8 cellular contexts compared by ENCODE assay signal in the genomic region with DNA sequence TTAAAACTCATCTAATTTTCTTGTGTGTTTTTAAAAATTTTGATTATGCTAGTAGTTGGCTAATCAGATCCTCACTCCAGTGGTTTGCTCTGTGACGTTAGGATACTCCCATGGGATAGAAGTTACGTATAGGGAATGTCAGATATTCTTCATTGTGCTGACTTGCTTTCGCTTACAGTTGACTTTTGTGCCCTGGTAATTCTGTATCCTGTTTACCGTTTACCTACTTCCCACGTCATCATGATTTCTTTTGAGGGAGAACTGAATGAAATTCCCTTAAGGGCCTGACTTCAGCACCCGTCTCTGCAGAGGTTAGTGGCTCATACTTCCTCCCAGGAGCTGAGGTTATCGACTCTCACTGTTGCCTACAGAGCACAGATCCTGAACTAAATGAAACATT. TPM values are rescaled to one million over a fixed set of nuclear protein-coding genes. Genes with fewer than 3 reads are reported as not detected.
A peak's percentile ranks its signal among the peaks of the same experiment; 100 is the strongest.
DNase-seq lines count a peak whose midpoint lies in the region; ATAC-seq and TF ChIP-seq lines count a peak whose summit lies in the region.

No MANE protein-coding gene starts in this region.

- ATAC-seq in T-cell (replicated peaks in 1 of 4): no peak
- ATAC-seq in GM18519 (IDR thresholded peaks at IDR 0.05; ENCODE audit: low FRiP score, unreplicated experiment): no peak

- no peak for TF ChIP-seq CTCF in foreskin fibroblast (IDR thresholded peaks at IDR 0.05; ENCODE audit: low read depth, low read length)

- no peaks in the 10 kb centered on the region for H3K9me3 Mint-ChIP-seq in T-cell

- H3K4me3 ChIP-seq in GM08714 (ENCODE audit: low read length) (peak overlapping the region; percentile 30; the same call in 1 of the 2 replicates), foreskin fibroblast (ENCODE audit: low read depth in 1 of 2, low read length in 2 of 2) (peak overlapping the region; percentile 88 to 89), skeletal muscle cell (ENCODE audit: low read depth, low read length) (peak overlapping the region; percentile 93)

- H3K4me1 Mint-ChIP-seq in T-cell: peaks cover 62 to 76% (median 65%) of the 10 kb centered on the region in 3 donors

- H3K36me3 Mint-ChIP-seq in T-cell: peaks cover 39% of the 10 kb centered on the region

- H3K27ac Mint-ChIP-seq in T-cell: peak overlapping the region in 1 of 2 donors; percentile 37

- CTCF ChIA-PET in T-cell (lab: Charles Lee): interaction anchor here in 1 of 2 donors (0.5 kb wide), 1 partner anchor 231 kb away, joined by 13 read pairs; no protein-coding TSS in a partner anchor

- POLR2A ChIA-PET in T-cell (lab: Charles Lee): no interaction called here

- DNase-seq in T-cell (no peak), foreskin fibroblast (peak in 1 of 2 donors; percentile 50), skeletal muscle cell (ENCODE audit: low read depth) (peak; percentile 91), ureter (ENCODE audit: low spot score) (no peak), NCI-H524 (lab: John Stamatoyannopoulos, UW) (no peak), OCI-M2 (lab: John Stamatoyannopoulos, UW; ENCODE audit: unreplicated experiment) (no peak)

- H3K4me3 Mint-ChIP-seq in T-cell: peak overlapping the region; percentile 94 to 99 (median 94)

- no peaks in the 10 kb centered on the region for H3K27me3 Mint-ChIP-seq in T-cell

RNA-seq across cellular contexts. Expression of gene PRKAR1A, which starts 2.6 kb away (rescaled TPM):
- total RNA-seq in T-cell (100 to 1,000 TPM; 128 to 175 (median 162) TPM), ureter (290 TPM)

RNA-seq across cellular contexts. Expression of gene WIPI1, which starts 57.5 kb away (rescaled TPM):
- total RNA-seq in T-cell (10 to 100 TPM in 2 of 5 donors, 1 to 10 TPM in 3; 5.4 to 11.8 (median 9.7) TPM), ureter (43.6 TPM)

Comparison
In these comparisons a context has a peak if more than half of its experiments do, and no peak if none do; other contexts are left out.
1. H3K4me3 ChIP-seq: peak in every context shown above with its lines; median percentile 93 in skeletal muscle cell; 88 in foreskin fibroblast; 30 in GM08714.